ENCODE assay signal across 1 cellular context in genomic region chr3:149198611-149199010, GRCh38.
TF ChIP-seq lines count a peak whose summit lies in the region.

No MANE protein-coding gene starts in this region.

TF ChIP-seq in SK-N-SH, 30 proteins besides CTCF, POLR2A, EP300 and RAD21 (continued from another document):
- TF ChIP-seq YY1 (IDR thresholded peaks at IDR 0.05; ENCODE audit: low read depth) (no peak), REST (IDR thresholded peaks at IDR 0.05; ENCODE audit: low read depth, low read length) (no peak), SIN3A (IDR thresholded peaks at IDR 0.05; ENCODE audit: borderline replicate concordance, low read depth, low read length) (no peak), RCOR1 (IDR thresholded peaks at IDR 0.05; ENCODE audit: low read length) (no peak), GATA2 (CRISPR knock-in tag; IDR thresholded peaks at IDR 0.05) (no peak)
